Comparison of ENCODE assay signal across 28 cellular contexts in genomic region chr12:115571027-115571426, GRCh38.
"Had no signal": no experiment of that assay in that cellular context is flagged by ENCODE, and none has a peak within 500 bp of the region (broad histone marks: within the 10 kb centered on the region; RNA-seq: fewer than 3 reads in every experiment).

No MANE protein-coding gene starts in this region.

- FAIRE-seq: endometrium, endothelial cell of umbilical vein, frontal cortex had no signal

- H3K4me3 ChIP-seq: adrenal gland, breast epithelium, cardiac muscle cell, colonic mucosa had no signal

- ATAC-seq: activated CD8-positive, alpha-beta memory T cell treated with anti-CD3 and anti-CD28 coated beads, Interleukin-2, amount 10 ng/mL, durations not matched to agents 7 days and 5 days; activated naive CD8-positive, alpha-beta T cell treated with anti-CD3 and anti-CD28 coated beads, Interleukin-2, amount 50 U/mL, for 24 hours had no signal

- H3K27ac ChIP-seq: adrenal gland, breast epithelium, cardiac muscle cell, colonic mucosa had no signal

- H3K27me3 ChIP-seq: adrenal gland, breast epithelium, colonic mucosa had no signal

- H3K4me1 ChIP-seq: adrenal gland, breast epithelium had no signal

- DNase-seq: activated CD4-positive, alpha-beta memory T cell treated with anti-CD3 and anti-CD28 coated beads, Interleukin-2, amount 10 ng/mL, durations not matched to agents 7 days and 5 days; activated CD4-positive, alpha-beta T cell treated with anti-CD3 and anti-CD28 coated beads for 1 hour; activated CD4-positive, alpha-beta T cell treated with anti-CD3 and anti-CD28 coated beads for 4 hours; activated CD4-positive, alpha-beta T cell treated with anti-CD3 and anti-CD28 coated beads, Interleukin-2, amount 10 ng/mL, durations not matched to agents 7 days and 5 days; activated CD4-positive, alpha-beta T cell treated with anti-CD3 and anti-CD28 coated beads, Interleukin-2, amount 50 U/mL, for 4 hours; activated CD4-positive, CD25-positive, alpha-beta regulatory T cell; activated CD8-positive, alpha-beta memory T cell treated with anti-CD3 and anti-CD28 coated beads, Interleukin-2, amount 10 ng/mL, durations not matched to agents 7 days and 5 days; activated CD8-positive, alpha-beta memory T cell treated with anti-CD3 and anti-CD28 coated beads, Interleukin-2, amount 50 U/mL, for 4 hours; activated effector memory CD4-positive, alpha-beta T cell treated with anti-CD3 and anti-CD28 coated beads, Interleukin-2, amount 50 U/mL, for 16 hours; activated naive CD4-positive, alpha-beta T cell treated with anti-CD3 and anti-CD28 coated beads for 36 hours; activated naive CD8-positive, alpha-beta T cell treated with anti-CD3 and anti-CD28 coated beads for 36 hours; activated naive CD8-positive, alpha-beta T cell treated with anti-CD3 and anti-CD28 coated beads, Interleukin-2, amount 50 U/mL, for 24 hours; activated T-cell treated with anti-CD3 and anti-CD28 coated beads, Interleukin-2, amount 50 U/mL, for 1 hour; activated T-cell treated with anti-CD3 and anti-CD28 coated beads, Interleukin-2, amount 50 U/mL, for 48 hours; adrenal gland; amygdala; aorta; central memory CD4-positive, alpha-beta T cell; cerebellar nuclear complex; colonic mucosa; effector CD8-positive, alpha-beta T cell; head of caudate nucleus; T-helper 2 cell had no signal

- H3K36me3 ChIP-seq: adrenal gland, breast epithelium, cardiac muscle cell, colonic mucosa had no signal

- H3K9me3 ChIP-seq: adrenal gland, breast epithelium, colonic mucosa had no signal
